23 cellular contexts compared by ENCODE assay signal in the genomic region with DNA sequence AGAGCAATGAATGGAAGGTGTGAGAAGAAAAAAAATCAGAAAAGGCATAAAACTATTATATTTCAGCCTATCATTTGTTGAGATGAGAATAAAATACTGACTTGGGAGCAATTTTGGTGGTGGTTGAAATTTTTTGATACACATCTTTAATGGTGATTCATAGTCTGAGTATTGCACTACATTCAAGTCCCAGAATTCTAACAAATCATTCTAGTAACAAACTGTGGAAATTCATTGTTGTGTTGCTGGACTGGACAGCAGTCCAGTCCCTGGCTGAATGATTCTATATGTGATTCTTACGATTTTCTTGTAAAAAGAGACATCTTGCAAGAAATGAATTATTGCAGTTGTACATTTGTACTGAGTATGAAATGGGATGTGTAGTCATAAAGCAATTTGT.
DNase-seq lines count a peak whose midpoint lies in the region; TF ChIP-seq lines count a peak whose summit lies in the region.
"Had no signal": no experiment of that assay in that cellular context is flagged by ENCODE, and none has a peak within 500 bp of the region (broad histone marks: within the 10 kb centered on the region; RNA-seq: fewer than 3 reads in every experiment).

No MANE protein-coding gene starts in this region.

- H3K79me1 ChIP-seq in mesenchymal stem cell (replicated peaks; ENCODE audit: low read length, poor library complexity, severe bottlenecking) = no peaks in the 10 kb centered on the region
- no peaks in the 10 kb centered on the region for H3K79me1 ChIP-seq in H9 (ENCODE audit: insufficient read depth, low read depth, low read length, poor library complexity, severe bottlenecking)

- H2BK20ac ChIP-seq in H9 (ENCODE audit: low read depth, low read length, poor library complexity, severe bottlenecking) = no peak overlapping the region

- H3K9ac ChIP-seq in mammary epithelial cell (ENCODE audit: insufficient read depth, low read length) (no peak overlapping the region), mesenchymal stem cell (ENCODE audit: low read length) (no peak overlapping the region), H9 (ENCODE audit: extremely low read depth, insufficient read length, low read length) (no peak overlapping the region)
- H3K9ac ChIP-seq: BLaER1 treated with 17β-estradiol and CSF1 and Interleukin-3, amounts not matched to agents 10 nM and 100 nM had no signal

- H3K27me3 ChIP-seq in mammary epithelial cell (ENCODE audit: insufficient read depth, low read length) (no peaks in the 10 kb centered on the region), breast epithelium (no peaks in the 10 kb centered on the region), mesenchymal stem cell (ENCODE audit: control insufficient read depth in 1 of 2, insufficient read depth in 1 of 2, low read length in 2 of 2) (no peaks in the 10 kb centered on the region), H9 (ENCODE audit: insufficient read depth, low read length) (no peaks in the 10 kb centered on the region)
- H3K27me3 ChIP-seq: BLaER1 treated with 17β-estradiol and CSF1 and Interleukin-3, amounts not matched to agents 10 nM and 100 nM; MG63; SJSA1 had no signal

- in situ Hi-C loops in mammary epithelial cell (cut with MboI; ENCODE audit: low sequenced_read_pairs in 2 of 2) = no loop called here
- in situ Hi-C loops in ACHN (cut with HindIII; ENCODE audit: low pct_ligation_motif_present, low pct_unique_long_range_greater_than_20kb, low sequenced_read_pairs) = no loop called here

- H3K36me3 ChIP-seq in mammary epithelial cell (ENCODE audit: insufficient read depth, low read length) (no peaks in the 10 kb centered on the region), breast epithelium (no peaks in the 10 kb centered on the region), mesenchymal stem cell (ENCODE audit: control insufficient read depth in 1 of 2, insufficient read depth in 2 of 2, low read depth in 1 of 2, low read length in 2 of 2) (no peaks in the 10 kb centered on the region)
- H3K36me3 ChIP-seq: BLaER1 treated with 17β-estradiol and CSF1 and Interleukin-3, amounts not matched to agents 10 nM and 100 nM; HAP-1; MG63; SJSA1 had no signal

- peaks cover 6 to 9% of the 10 kb centered on the region in 2 experiments for H3K4me1 Mint-ChIP-seq in H9

- H3K4me3 Mint-ChIP-seq in H9 = no peak overlapping the region
- H3K4me3 Mint-ChIP-seq: CD8-positive, alpha-beta T cell had no signal

- H3K4me1 ChIP-seq in mammary epithelial cell (ENCODE audit: insufficient read depth, low read length) = no peaks in the 10 kb centered on the region
- H3K4me1 ChIP-seq in breast epithelium = no peaks in the 10 kb centered on the region
- no peaks in the 10 kb centered on the region for H3K4me1 ChIP-seq in mesenchymal stem cell (ENCODE audit: control insufficient read depth, insufficient read depth, low read depth, low read length)
- H3K4me1 ChIP-seq in H9 (ENCODE audit: insufficient read depth, low read length) = no peaks in the 10 kb centered on the region; the same call in 1 of the 2 replicates
- H3K4me1 ChIP-seq: BLaER1 treated with 17β-estradiol and CSF1 and Interleukin-3, amounts not matched to agents 10 nM and 100 nM; SJSA1 had no signal

- no peak overlapping the region for H2BK120ac ChIP-seq in mesenchymal stem cell (ENCODE audit: low read depth, low read length)
- no peak overlapping the region for H2BK120ac ChIP-seq in H9 (ENCODE audit: low read depth, low read length, poor library complexity, severe bottlenecking)

- no peak overlapping the region for H2BK12ac ChIP-seq in mesenchymal stem cell (ENCODE audit: low read length in 2 of 2)
- no peak overlapping the region for H2BK12ac ChIP-seq in H9 (ENCODE audit: insufficient read length, low read depth, low read length)

- no peaks in the 10 kb centered on the region for H4K20me1 ChIP-seq in mammary epithelial cell (ENCODE audit: insufficient read depth, low read length)
- no peaks in the 10 kb centered on the region for H4K20me1 ChIP-seq in H9 (ENCODE audit: control insufficient read depth, insufficient read depth, insufficient read length)
- H4K20me1 ChIP-seq: BLaER1 treated with 17β-estradiol and CSF1 and Interleukin-3, amounts not matched to agents 10 nM and 100 nM had no signal

- H3K18ac ChIP-seq in mesenchymal stem cell (ENCODE audit: low read depth in 1 of 2, low read length in 2 of 2) (no peak overlapping the region), H9 (ENCODE audit: insufficient read length, low read depth, low read length) (no peak overlapping the region)

- H3K4me3 ChIP-seq in mammary epithelial cell (replicated peaks in 1 of 3; ENCODE audit: insufficient read depth in 1 of 3, low read depth in 2 of 3, low read length in 3 of 3) = no peak overlapping the region
- no peak overlapping the region for H3K4me3 ChIP-seq in breast epithelium
- H3K4me3 ChIP-seq in mesenchymal stem cell (ENCODE audit: insufficient read depth in 1 of 2, low read depth in 1 of 2, low read length in 2 of 2) = no peak overlapping the region
- H3K4me3 ChIP-seq: BLaER1 treated with 17β-estradiol and CSF1 and Interleukin-3, amounts not matched to agents 10 nM and 100 nM; HAP-1; MG63; SJSA1 had no signal

- no peaks in the 10 kb centered on the region for H3K23me2 ChIP-seq in H9 (ENCODE audit: insufficient read length, low read depth, low read length, poor library complexity, severe bottlenecking)

- intact Hi-C loops in mammary epithelial cell (cut with micrococcal nuclease) (no loop called here), breast epithelium (cut with DNase I; ENCODE audit: low total_unique reads) (no loop called here)

- no peak overlapping the region for H3T11ph ChIP-seq in H9 (ENCODE audit: low read length)

- no peak overlapping the region for H3K27ac Mint-ChIP-seq in H9
- H3K27ac Mint-ChIP-seq: CD8-positive, alpha-beta T cell had no signal

- H3K79me2 ChIP-seq in mammary epithelial cell (ENCODE audit: insufficient read depth, low read length) (no peaks in the 10 kb centered on the region), H9 (ENCODE audit: insufficient read depth, low read length) (no peaks in the 10 kb centered on the region)

- TF ChIP-seq CTCF in mammary epithelial cell (conservative IDR thresholded peaks at IDR 0.05 in 1 of 2, IDR thresholded peaks at IDR 0.05 in 1 of 2; ENCODE audit: extremely low read depth in 1 of 2, insufficient read depth in 1 of 2, low read depth in 1 of 2, low read length in 2 of 2) (no peak), breast epithelium (IDR thresholded peaks at IDR 0.05) (no peak), H9 (conservative IDR thresholded peaks at IDR 0.05) (no peak)

- H3K27ac ChIP-seq in mammary epithelial cell (ENCODE audit: insufficient read depth, low read depth, low read length) = no peak overlapping the region
- H3K27ac ChIP-seq in breast epithelium = no peak overlapping the region
- H3K27ac ChIP-seq in caudate nucleus (ENCODE audit: low read depth, low read length) = no peak overlapping the region
- H3K27ac ChIP-seq in mesenchymal stem cell (ENCODE audit: low read length, poor library complexity, severe bottlenecking) = no peak overlapping the region
- no peak overlapping the region for H3K27ac ChIP-seq in H9 (ENCODE audit: insufficient read length, low read depth, low read length)
- H3K27ac ChIP-seq: 22Rv1; BLaER1 treated with 17β-estradiol and CSF1 and Interleukin-3, amounts not matched to agents 10 nM and 100 nM; SJSA1 had no signal

- H2BK5ac ChIP-seq in mesenchymal stem cell (ENCODE audit: low read depth, low read length, poor library complexity, severe bottlenecking) = no peak overlapping the region
- H2BK5ac ChIP-seq in H9 (ENCODE audit: insufficient read length, low read length) = no peak overlapping the region

- no peak overlapping the region for H4K91ac ChIP-seq in mesenchymal stem cell (ENCODE audit: low read length)
- no peak overlapping the region for H4K91ac ChIP-seq in H9 (ENCODE audit: insufficient read length, low read depth, low read length)

- no peak overlapping the region for H4K5ac ChIP-seq in H9 (ENCODE audit: insufficient read length, low read depth, low read length)

- H3K56ac ChIP-seq in H9 (ENCODE audit: insufficient read length, low read depth, low read length) = no peak overlapping the region

- H3K14ac ChIP-seq in mesenchymal stem cell (ENCODE audit: low read length in 2 of 2) = no peak overlapping the region
- H3K14ac ChIP-seq in H9 (ENCODE audit: insufficient read depth, low read length) = no peak overlapping the region

- no peak overlapping the region for H2AFZ ChIP-seq in mammary epithelial cell (ENCODE audit: low read depth, low read length)
- H2AFZ ChIP-seq in mesenchymal stem cell (ENCODE audit: low read depth, low read length) = no peak overlapping the region
- H2AFZ ChIP-seq in H9 (ENCODE audit: low read length) = no peak overlapping the region

- dilution Hi-C loops in mammary epithelial cell (cut with HindIII; ENCODE audit: low sequenced_read_pairs) = no loop called here

- no peak overlapping the region for H2AK5ac ChIP-seq in mesenchymal stem cell (ENCODE audit: low read length, severe bottlenecking)
- no peak overlapping the region for H2AK5ac ChIP-seq in H9 (ENCODE audit: insufficient read length, low read length)

- no peak overlapping the region for H4K8ac ChIP-seq in mesenchymal stem cell (ENCODE audit: low read length)
- H4K8ac ChIP-seq in H9 (replicated peaks; ENCODE audit: insufficient read length, low read depth, low read length) = no peak overlapping the region

- no peaks in the 10 kb centered on the region for H3K27me3 Mint-ChIP-seq in H9 (ENCODE audit: low read depth)

- BruUV-seq in mammary epithelial cell (replicated peaks; lab: Mats Ljungman, UMichigan) = no TSS peak

- WGBS in mammary epithelial cell (ENCODE audit: low coverage, missing lambda C conversion rate) = 0% methylated on average over 1 of the region's 1 CpG
- WGBS in mesenchymal stem cell = 83% methylated on average over 1 of the region's 1 CpG
- no CpG with 5 or more reads among the region's 1 CpG for WGBS in H9 (ENCODE audit: extremely low coverage, insufficient read length, low lambda C conversion rate)

- H3K36me3 Mint-ChIP-seq in H9 (ENCODE audit: insufficient read depth in 1 of 3, low read depth in 3 of 3) = no peaks in the 10 kb centered on the region
- H3K36me3 Mint-ChIP-seq: CD8-positive, alpha-beta T cell had no signal

- DNase-seq in mammary epithelial cell (peak; percentile 20), breast epithelium (ENCODE audit: low spot score in 2 of 2) (no peak), HT1080 (ENCODE audit: low read depth) (peak; percentile 3), astrocyte of the hippocampus (ENCODE audit: low read depth, low spot score) (peak; percentile 21), caudate nucleus (lab: John Stamatoyannopoulos, UW) (no peak), ACHN (no peak), mesenchymal stem cell (no peak), H9 (no peak)
- DNase-seq: Calu3; CD8-positive, alpha-beta T cell; Kasumi-1; MG63; NCI-H1417; NCI-H1694 treated with DMSO at 0.1 percent for 48 hours; NCI-H2081 treated with DMSO at 0.1 percent for 48 hours; NCI-H2171 treated with DMSO at 0.1 percent for 48 hours; NCI-H446 treated with DMSO at 0.1 percent for 48 hours; NCI-H526 treated with DMSO at 0.1 percent for 48 hours; OCI-M1 had no signal

- H3K4ac ChIP-seq in mesenchymal stem cell (ENCODE audit: low read depth in 1 of 2, low read length in 2 of 2) (no peak overlapping the region), H9 (ENCODE audit: low read depth, low read length) (no peak overlapping the region)

- no peak for TF ChIP-seq POLR2A in breast epithelium (IDR thresholded peaks at IDR 0.05)

- no peak overlapping the region for H2BK15ac ChIP-seq in mesenchymal stem cell (ENCODE audit: low read depth, poor library complexity, severe bottlenecking)
- H2BK15ac ChIP-seq in H9 (ENCODE audit: low read depth, low read length) = no peak overlapping the region

- no peaks in the 10 kb centered on the region for H3K9me3 ChIP-seq in mammary epithelial cell (replicated peaks; ENCODE audit: insufficient read depth, low read length)
- H3K9me3 ChIP-seq in breast epithelium = no peaks in the 10 kb centered on the region
- no peaks in the 10 kb centered on the region for H3K9me3 ChIP-seq in mesenchymal stem cell (ENCODE audit: control insufficient read depth, low read length)
- no peaks in the 10 kb centered on the region for H3K9me3 ChIP-seq in H9 (ENCODE audit: control insufficient read depth, low read depth, low read length)
- H3K9me3 ChIP-seq: BLaER1 treated with 17β-estradiol and CSF1 and Interleukin-3, amounts not matched to agents 10 nM and 100 nM; HAP-1; MG63; SJSA1 had no signal

- H3K23ac ChIP-seq in mesenchymal stem cell (ENCODE audit: low read length in 2 of 2) (no peak overlapping the region), H9 (ENCODE audit: insufficient read length, low read depth, low read length) (no peak overlapping the region)

- H3K4me2 ChIP-seq in mammary epithelial cell (ENCODE audit: insufficient read depth, low read depth, low read length) = no peak overlapping the region
- H3K4me2 ChIP-seq in mesenchymal stem cell (ENCODE audit: low read length, poor library complexity, severe bottlenecking) = no peak overlapping the region
- H3K4me2 ChIP-seq in H9 (ENCODE audit: insufficient read depth, insufficient read length, low read length) = no peak overlapping the region
- H3K4me2 ChIP-seq: BLaER1 treated with 17β-estradiol and CSF1 and Interleukin-3, amounts not matched to agents 10 nM and 100 nM had no signal

- CTCF ChIA-PET in mammary epithelial cell (lab: Charles Lee; ENCODE audit: low non-redundant PET) = no interaction called here

- no peaks in the 10 kb centered on the region for H3K9me3 Mint-ChIP-seq in H9

Comparison
In these comparisons a context has a peak if more than half of its experiments do, and no peak if none do; other contexts are left out.
1. DNase-seq: peak in mammary epithelial cell (single experiment), HT1080 (single experiment) and astrocyte of the hippocampus (single experiment); none in breast epithelium (0 of 2), caudate nucleus (0 of 61), ACHN (single experiment), mesenchymal stem cell (single experiment) and H9 (single experiment).